Comparison of ENCODE assay signal across 10 cellular contexts in genomic region chr11:111913997-111914396, GRCh38. TPM values are rescaled to one million over a fixed set of nuclear protein-coding genes. Genes with fewer than 3 reads are reported as not detected.
DNase-seq lines count a peak whose midpoint lies in the region; ATAC-seq and TF ChIP-seq lines count a peak whose summit lies in the region.
"Had no signal": no experiment of that assay in that cellular context is flagged by ENCODE, and none has a peak within 500 bp of the region (broad histone marks: within the 10 kb centered on the region; RNA-seq: fewer than 3 reads in every experiment).

No MANE protein-coding gene starts in this region.

- DNase-seq in EL, result peak; percentile 82
- DNase-seq in body of pancreas, result peak in 3 of 4 donors; percentile 53 to 73 (median 58)
- peak; percentile 80 to 84 (median 80) for DNase-seq in right cardiac atrium
- peak; percentile 78 for DNase-seq in retinal pigment epithelial cell (ENCODE audit: low read depth)
- no peak for DNase-seq in NCI-H2196 treated with DMSO at 0.1 percent for 48 hours (lab: John Stamatoyannopoulos, UW; ENCODE audit: unreplicated experiment)
- no peak for DNase-seq in NCI-H1092 (lab: John Stamatoyannopoulos, UW)
- no peak for DNase-seq in NCI-H2227 (lab: John Stamatoyannopoulos, UW; ENCODE audit: unreplicated experiment)
- DNase-seq: Karpas-422 had no signal

- H3K4me1 ChIP-seq in body of pancreas (peaks cover 48% of the 10 kb centered on the region), right cardiac atrium (ENCODE audit: control insufficient read depth, insufficient read depth, low read length) (peaks cover 4% of the 10 kb centered on the region)

- H3K9me3 ChIP-seq in body of pancreas, result no peaks in the 10 kb centered on the region
- H3K9me3 ChIP-seq in right cardiac atrium (ENCODE audit: control insufficient read depth, low read length), result no peaks in the 10 kb centered on the region
- H3K9me3 ChIP-seq: HAP-1 had no signal

- H3K27ac ChIP-seq in body of pancreas (peak overlapping the region; percentile 59 to 85 (median 78)), right cardiac atrium (ENCODE audit: low read length) (peak overlapping the region; percentile 100)

- intact Hi-C loops in body of pancreas (cut with DNase I), result no loop called here
- intact Hi-C loops in right cardiac atrium (cut with DNase I), result loop anchor here in 1 of 4 donors (5.0 kb wide), 1 partner anchor 37 kb away; the partner anchor contains the start of genes CFAP68 and FDXACB1

- peak in 2 of 3 donors; percentile 49 to 52 for TF ChIP-seq POLR2A in body of pancreas (IDR thresholded peaks at IDR 0.05)

- TF ChIP-seq CTCF in body of pancreas (IDR thresholded peaks at IDR 0.05) (no peak), retinal pigment epithelial cell (conservative IDR thresholded peaks at IDR 0.05; ENCODE audit: low read depth, low read length) (no peak)

- no peak overlapping the region for H3K4me3 ChIP-seq in body of pancreas
- H3K4me3 ChIP-seq in right cardiac atrium (ENCODE audit: low read length), result peak overlapping the region; percentile 55
- H3K4me3 ChIP-seq in retinal pigment epithelial cell (ENCODE audit: low read length), result no peak overlapping the region
- H3K4me3 ChIP-seq: HAP-1 had no signal

- WGBS in body of pancreas, 2 donors, result 33 to 47% methylated on average over 2 to 4 of the region's 4 CpGs
- WGBS in right cardiac atrium, result 16% methylated on average over 4 of the region's 4 CpGs

- H3K36me3 ChIP-seq in body of pancreas (replicated peaks in 1 of 2; ENCODE audit: insufficient read depth in 1 of 2, low read depth in 2 of 2), result no peaks in the 10 kb centered on the region
- H3K36me3 ChIP-seq: HAP-1 had no signal

- H3K27me3 ChIP-seq in body of pancreas, result no peaks in the 10 kb centered on the region
- H3K27me3 ChIP-seq in right cardiac atrium (ENCODE audit: control insufficient read depth, insufficient read depth), result no peaks in the 10 kb centered on the region

- ATAC-seq in body of pancreas (peak; percentile 39), right cardiac atrium (peak; percentile 49 to 61), HG03442 (IDR thresholded peaks at IDR 0.05; ENCODE audit: unreplicated experiment) (no peak)

RNA-seq across cellular contexts. Expression of gene HSPB2, which starts 1.5 kb away (rescaled TPM):
- total RNA-seq in body of pancreas (not detected), right cardiac atrium (100 to 1,000 TPM in 1 of 4 donors, 10 to 100 TPM in 3; 38.0 to 103 (median 69.2) TPM)
- 106 TPM for polyA plus RNA-seq in right cardiac atrium

RNA-seq across cellular contexts. Expression of gene CRYAB, which starts 2.4 kb away (rescaled TPM):
- 10 to 100 TPM; 10.4 to 61.0 TPM for total RNA-seq in body of pancreas
- total RNA-seq in right cardiac atrium, result 1,000 to 10,000 TPM; 4,923 to 5,929 (median 5,581) TPM
- 9,689 TPM for polyA plus RNA-seq in right cardiac atrium

RNA-seq across cellular contexts. Expression of gene C11orf52, which starts 4.7 kb away (rescaled TPM):
- total RNA-seq in body of pancreas (10 to 100 TPM in 1 of 2 donors, 1 to 10 TPM in 1; 4.6 to 14.8 TPM), right cardiac atrium (1 to 10 TPM; 2.2 to 5.5 (median 2.6) TPM)
- polyA plus RNA-seq in right cardiac atrium, result 4.1 TPM

RNA-seq across cellular contexts. Expression of gene DIXDC1, which starts 23.1 kb away (rescaled TPM):
- total RNA-seq in body of pancreas (10 to 100 TPM; 14.0 to 23.4 TPM), right cardiac atrium (10 to 100 TPM; 23.1 to 34.8 (median 26.3) TPM)
- 9.1 TPM for polyA plus RNA-seq in right cardiac atrium

RNA-seq across cellular contexts. Expression of gene CFAP68, which starts 34.7 kb away (rescaled TPM):
- total RNA-seq in body of pancreas (10 to 100 TPM in 1 of 2 donors, 1 to 10 TPM in 1; 7.8 to 31.6 TPM), right cardiac atrium (10 to 100 TPM; 22.8 to 51.1 (median 32.0) TPM)
- 51.5 TPM for polyA plus RNA-seq in right cardiac atrium

Comparison
In these comparisons a context has a peak if more than half of its experiments do, and no peak if none do; other contexts are left out.
1. DNase-seq: peak in EL (single experiment), body of pancreas (3 of 4), right cardiac atrium (3 of 3) and retinal pigment epithelial cell (single experiment); none in NCI-H2196 treated with DMSO at 0.1 percent for 48 hours (single experiment), NCI-H1092 (single experiment) and NCI-H2227 (single experiment).
2. RNA of gene HSPB2, which starts 1.5 kb away (total RNA-seq): 38.0 to 103 TPM in right cardiac atrium; not detected in body of pancreas; every median in the first group is over 10 times any median in the second.
3. RNA of gene CRYAB, which starts 2.4 kb away (total RNA-seq): 4,923 to 5,929 TPM in right cardiac atrium; 10.4 to 61.0 TPM in body of pancreas; every median in the first group is over 10 times any median in the second.